Comparison of ENCODE assay signal across 22 cellular contexts in the genomic region with DNA sequence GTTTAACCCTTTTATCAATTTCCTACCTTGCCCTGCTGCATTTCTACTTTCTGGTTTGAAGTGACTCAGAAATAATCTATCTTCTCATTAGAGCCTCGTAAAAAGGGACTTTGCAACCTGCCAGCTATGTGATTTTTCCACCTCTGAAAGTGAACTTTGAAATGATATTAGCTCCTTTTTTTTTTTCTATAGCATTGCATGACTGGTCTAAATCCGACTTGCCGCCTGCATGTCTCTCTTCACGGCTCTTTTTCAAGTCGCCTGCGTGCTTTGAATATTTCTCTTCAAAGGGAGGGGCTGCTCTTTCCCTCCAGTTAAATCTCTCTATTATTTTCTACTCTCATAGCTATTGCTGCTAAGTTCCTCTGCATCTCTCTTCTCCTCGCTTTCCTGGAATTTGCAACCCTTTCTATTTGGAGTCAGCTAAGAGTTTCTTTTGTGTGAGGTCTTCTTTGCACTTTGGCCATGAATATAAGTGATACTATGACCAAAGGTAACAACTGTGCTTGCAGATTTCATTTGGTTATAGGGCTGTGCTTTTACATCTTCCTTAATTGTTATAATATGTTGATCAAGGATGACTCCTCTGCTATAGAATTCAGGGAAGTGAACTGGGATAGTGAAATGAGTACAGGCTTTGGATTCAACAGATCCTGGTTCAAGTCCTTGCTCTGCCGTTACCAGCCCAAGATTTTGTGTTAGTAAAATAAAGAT.
"Had no signal": no experiment of that assay in that cellular context is flagged by ENCODE, and none has a peak within 500 bp of the region (broad histone marks: within the 10 kb centered on the region; RNA-seq: fewer than 3 reads in every experiment).

No MANE protein-coding gene starts in this region.

- DNase-seq: activated CD4-positive, alpha-beta T cell treated with anti-CD3 and anti-CD28 coated beads, Interleukin-2, amount 50 U/mL, for 1 hour; activated CD8-positive, alpha-beta memory T cell treated with anti-CD3 and anti-CD28 coated beads, Interleukin-2, amount 50 U/mL, for 48 hours; activated effector memory CD4-positive, alpha-beta T cell treated with anti-CD3 and anti-CD28 coated beads, Interleukin-2, amount 50 U/mL, for 16 hours; activated T-cell treated with anti-CD3 and anti-CD28 coated beads, Interleukin-2, amount 50 U/mL, for 48 hours; foreskin melanocyte; glutamatergic neuron; hypothalamus; islet precursor cell; midbrain; naive B cell; stimulated activated CD4-positive, alpha-beta T cell treated with anti-CD3 and anti-CD28 coated beads, Interleukin-12 subunit alpha, Interleukin-12 subunit beta, amount 100 ng/mL, for 4 hours; stimulated activated CD4-positive, alpha-beta T cell treated with anti-CD3 and anti-CD28 coated beads, Interleukin-1b, Interleukin-23, amount 100 ng/mL, for 48 hours; stimulated activated CD8-positive, alpha-beta memory T cell treated with anti-CD3 and anti-CD28 coated beads, Interleukin-4, amount 100 ng/mL, for 48 hours; stimulated activated naive CD4-positive, alpha-beta T cell treated with Interleukin-2 at 50 U/mL for 16 hours; substantia nigra; tibial artery had no signal

- H3K36me3 Mint-ChIP-seq: activated naive CD4-positive, alpha-beta T cell treated with anti-CD3 and anti-CD28 coated beads, Interleukin-2, amount 50 U/mL, for 24 hours; naive B cell had no signal

- H3K4me3 Mint-ChIP-seq: activated naive CD4-positive, alpha-beta T cell treated with anti-CD3 and anti-CD28 coated beads, Interleukin-2, amount 50 U/mL, for 24 hours; naive B cell had no signal

- H3K27ac ChIP-seq: SK-N-MC, tibial artery had no signal

- H3K36me3 ChIP-seq: tibial artery had no signal

- ATAC-seq: activated CD4-positive, CD25-positive, alpha-beta regulatory T cell treated with anti-CD3 and anti-CD28 coated beads, Interleukin-2, amount 50 U/mL, for 24 hours; left lobe of liver; sciatic nerve had no signal

- H3K27ac Mint-ChIP-seq: activated naive CD4-positive, alpha-beta T cell treated with anti-CD3 and anti-CD28 coated beads, Interleukin-2, amount 50 U/mL, for 24 hours; naive B cell had no signal

- H3K4me1 Mint-ChIP-seq: naive B cell had no signal

- H3K9me3 ChIP-seq: tibial artery had no signal

- H3K4me3 ChIP-seq: lung, SK-N-MC, tibial artery had no signal

- H3K27me3 ChIP-seq: tibial artery had no signal

- H3K9me3 Mint-ChIP-seq: activated naive CD4-positive, alpha-beta T cell treated with anti-CD3 and anti-CD28 coated beads, Interleukin-2, amount 50 U/mL, for 24 hours had no signal
